15 cellular contexts compared by ENCODE assay signal in the genomic region with DNA sequence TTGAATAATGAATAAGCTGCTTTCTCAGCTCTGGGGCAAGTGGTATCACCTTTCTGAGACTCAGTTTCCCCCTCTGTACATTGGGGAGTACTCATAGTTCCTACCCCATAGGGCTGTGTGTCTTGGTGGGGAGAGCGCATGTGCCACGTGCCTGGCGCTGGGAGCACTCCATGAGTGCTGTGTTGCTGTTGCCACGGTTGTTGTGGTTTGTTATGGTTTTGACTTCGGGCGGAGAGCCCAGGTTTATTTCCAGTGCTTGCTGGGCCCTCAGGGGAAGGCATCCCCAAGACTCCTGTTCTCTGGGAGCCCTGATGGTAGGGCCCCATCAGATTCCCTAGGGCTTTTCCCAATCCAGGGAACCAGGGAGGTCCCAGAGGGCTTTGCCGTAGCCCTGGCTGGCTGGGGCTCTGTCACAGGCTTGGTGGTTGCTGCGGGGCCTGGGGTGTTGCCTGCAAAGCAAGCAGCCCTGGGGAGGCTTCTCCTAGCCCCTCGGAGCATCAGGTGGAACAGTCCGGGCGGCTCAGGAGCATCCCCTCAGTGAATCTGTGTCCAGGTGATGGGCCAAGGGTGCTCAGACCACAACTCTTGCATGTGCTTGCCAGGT. TPM values are rescaled to one million over a fixed set of nuclear protein-coding genes. Genes with fewer than 3 reads are reported as not detected.
DNase-seq lines count a peak whose midpoint lies in the region; ATAC-seq, FAIRE-seq and TF ChIP-seq lines count a peak whose summit lies in the region.
"Had no signal": no experiment of that assay in that cellular context is flagged by ENCODE, and none has a peak within 500 bp of the region (broad histone marks: within the 10 kb centered on the region; RNA-seq: fewer than 3 reads in every experiment).

No MANE protein-coding gene starts in this region.

- H3K27ac ChIP-seq in HUES48 (ENCODE audit: low read depth, low read length) (peak overlapping the region; percentile 7), left lung (no peak overlapping the region)

- peaks cover 17% of the 10 kb centered on the region for H3K4me1 ChIP-seq in HUES48 (ENCODE audit: control insufficient read depth, insufficient read depth, low read length)
- H3K4me1 ChIP-seq in left lung = peaks cover 2 to 67% of the 10 kb centered on the region in 2 donors

- H3K4me1 Mint-ChIP-seq in central memory CD8-positive, alpha-beta T cell = peaks cover 44% of the 10 kb centered on the region
- peaks cover 37 to 53% (median 48%) of the 10 kb centered on the region in 3 donors for H3K4me1 Mint-ChIP-seq in naive B cell

- peak overlapping the region; percentile 25 for H3K4me3 Mint-ChIP-seq in central memory CD8-positive, alpha-beta T cell
- no peak overlapping the region for H3K4me3 Mint-ChIP-seq in naive B cell

- peak overlapping the region; percentile 100 for H3K27ac Mint-ChIP-seq in central memory CD8-positive, alpha-beta T cell (ENCODE audit: low read depth)
- peak overlapping the region in 4 of 6 donors; percentile 52 to 98 (median 56) for H3K27ac Mint-ChIP-seq in naive B cell

- intact Hi-C loops in left lung (cut with DNase I) = no loop called here

- peaks cover 54% of the 10 kb centered on the region for H3K36me3 Mint-ChIP-seq in central memory CD8-positive, alpha-beta T cell (ENCODE audit: insufficient read depth)
- H3K36me3 Mint-ChIP-seq in naive B cell = no peaks in the 10 kb centered on the region

- no peak overlapping the region for H3K4me3 ChIP-seq in HUES48 (ENCODE audit: low read depth, low read length)
- H3K4me3 ChIP-seq in left lung = no peak overlapping the region
- H3K4me3 ChIP-seq: skin epidermis had no signal

- H3K27me3 Mint-ChIP-seq in central memory CD8-positive, alpha-beta T cell = no peaks in the 10 kb centered on the region
- H3K27me3 Mint-ChIP-seq in naive B cell = no peaks in the 10 kb centered on the region

- no peaks in the 10 kb centered on the region for H3K9me3 ChIP-seq in HUES48 (ENCODE audit: control insufficient read depth, insufficient read depth, low read length)
- H3K9me3 ChIP-seq in left lung = no peaks in the 10 kb centered on the region

- DNase-seq in NCI-H2171 treated with DMSO at 0.1 percent for 48 hours (lab: John Stamatoyannopoulos, UW) (peak; percentile 36), NCI-H2171 (lab: John Stamatoyannopoulos, UW) (no peak), naive B cell (no peak), RCC 7860 (ENCODE audit: low spot score) (no peak), left lung (no peak), NCI-H446 treated with DMSO at 0.1 percent for 48 hours (lab: John Stamatoyannopoulos, UW) (no peak)
- no peak for DNase-seq in central memory CD8-positive, alpha-beta T cell (ENCODE audit: low spot score in 2 of 2)
- DNase-seq: 8988T, DMS79 treated with DMSO at 0.1 percent for 48 hours, HCEC 1CT, NCI-H1417, trophoblast cell had no signal

- H3K9me3 Mint-ChIP-seq in central memory CD8-positive, alpha-beta T cell = no peaks in the 10 kb centered on the region
- no peaks in the 10 kb centered on the region for H3K9me3 Mint-ChIP-seq in naive B cell
- H3K9me3 Mint-ChIP-seq: activated T-helper 2 cell treated with anti-CD3 and anti-CD28 coated beads, Interferon-gamma antibody, Interleukin-2, Interleukin-4, amounts not matched to agents 10 μg/mL and 5 μg/mL and 100 μg/mL, durations not matched to agents 14 hours and 24 hours and 36 hours had no signal

- TF ChIP-seq CTCF in left lung (IDR thresholded peaks at IDR 0.05) = no peak

- H3K27me3 ChIP-seq in HUES48 (ENCODE audit: control insufficient read depth, insufficient read depth, low read length) (no peaks in the 10 kb centered on the region), left lung (no peaks in the 10 kb centered on the region)

- no peak for ATAC-seq in central memory CD8-positive, alpha-beta T cell (replicated peaks; ENCODE audit: extremely low read depth, poor library complexity, severe bottlenecking)
- ATAC-seq in naive B cell (ENCODE audit: low read depth in 2 of 2) (no peak), left lung (no peak)

- FAIRE-seq in RCC 7860 (lab: Jason Lieb, UNC) = no peak

- H3K36me3 ChIP-seq in HUES48 (ENCODE audit: control insufficient read depth, insufficient read depth, low read length) = peaks cover 14% of the 10 kb centered on the region
- H3K36me3 ChIP-seq in left lung = peaks cover 0 to 28% of the 10 kb centered on the region in 2 donors

- H3K9ac ChIP-seq in HUES48 (ENCODE audit: low read depth, low read length) = no peak overlapping the region

RNA-seq across cellular contexts. Expression of a gene that starts 18.6 kb away (rescaled TPM):
- polyA plus RNA-seq in naive B cell (ENCODE audit: low read depth in 6 of 6) = 10 to 100 TPM in 1 of 6 donors, 1 to 10 TPM in 5; 3.6 to 10.4 (median 4.5) TPM
- 10 to 100 TPM; 26.9 to 42.0 TPM for total RNA-seq in left lung

RNA-seq across cellular contexts. Expression of a gene that starts 55.4 kb away (rescaled TPM):
- polyA plus RNA-seq in naive B cell (ENCODE audit: low read depth in 6 of 6) = 10 to 100 TPM in 1 of 6 donors, 1 to 10 TPM in 5; 5.3 to 14.7 (median 7.7) TPM
- 10 to 100 TPM in 1 of 2 donors, 1 to 10 TPM in 1; 9.9 to 20.5 TPM for total RNA-seq in left lung
